ENCODE assay signal across 17 cellular contexts in genomic region chr6:144637535-144637934, GRCh38.
"Had no signal": no experiment of that assay in that cellular context is flagged by ENCODE, and none has a peak within 500 bp of the region (broad histone marks: within the 10 kb centered on the region; RNA-seq: fewer than 3 reads in every experiment).

No MANE protein-coding gene starts in this region.

- H3K4me3 ChIP-seq: dorsolateral prefrontal cortex, mucosa of descending colon, transverse colon had no signal

- H3K9me3 ChIP-seq: mucosa of descending colon, transverse colon had no signal

- DNase-seq: activated CD4-positive, alpha-beta memory T cell treated with anti-CD3 and anti-CD28 coated beads for 36 hours; activated gamma-delta T cell treated with Interleukin-2 at 50 U/mL for 16 hours; activated naive CD8-positive, alpha-beta T cell treated with anti-CD3 and anti-CD28 coated beads, Interleukin-2, amount 10 ng/mL, durations not matched to agents 7 days and 5 days; activated T-cell treated with anti-CD3 and anti-CD28 coated beads, Interleukin-2, amount 50 U/mL, for 72 hours; anterior cingulate cortex; dorsolateral prefrontal cortex; left cardiac atrium; mucosa of descending colon; naive thymus-derived CD8-positive, alpha-beta T cell; nucleus accumbens; right cardiac atrium; stimulated activated naive B cell treated with anti-CD40 and anti-IgM and Interleukin-4, amounts not matched to agents 10 μg/mL and 1 μg/mL and 100 μg/mL, for 72 hours; substantia nigra; T-helper 9 cell; transverse colon had no signal

- H3K27me3 ChIP-seq: dorsolateral prefrontal cortex, transverse colon had no signal

- H3K36me3 ChIP-seq: transverse colon had no signal

- ATAC-seq: activated T-cell treated with anti-CD3 and anti-CD28 coated beads, Interleukin-2, amount 50 U/mL, for 72 hours; esophagus mucosa; mucosa of descending colon; naive thymus-derived CD8-positive, alpha-beta T cell; stimulated activated naive B cell treated with anti-CD40 and anti-IgM and Interleukin-4, amounts not matched to agents 10 μg/mL and 1 μg/mL and 100 μg/mL, for 72 hours had no signal

- H3K4me1 ChIP-seq: transverse colon had no signal

- H3K27ac ChIP-seq: dorsolateral prefrontal cortex, transverse colon, VCaP had no signal
